ENCODE assay signal across 23 cellular contexts in genomic region chr10:102463983-102464382, GRCh38. TPM values are rescaled to one million over a fixed set of nuclear protein-coding genes. Genes with fewer than 3 reads are reported as not detected.
DNase-seq lines count a peak whose midpoint lies in the region; ATAC-seq and TF ChIP-seq lines count a peak whose summit lies in the region.
"Had no signal": no experiment of that assay in that cellular context is flagged by ENCODE, and none has a peak within 500 bp of the region (broad histone marks: within the 10 kb centered on the region; RNA-seq: fewer than 3 reads in every experiment).

No MANE protein-coding gene starts in this region.

- 100% methylated on average over 2 to 4 of the region's 10 CpGs for WGBS in gastroesophageal sphincter (ENCODE audit: low coverage in 1 of 2), 2 donors

- H3K27ac Mint-ChIP-seq in stimulated activated naive CD8-positive, alpha-beta T cell treated with anti-CD3 and anti-CD28 coated beads, Interleukin-15, Interleukin-2, amounts not matched to agents 100 ng/mL and 50 ng/mL, for 24 hours: peak overlapping the region; percentile 26

- no peak for TF ChIP-seq EP300 in gastroesophageal sphincter (IDR thresholded peaks at IDR 0.05)

- H3K4me1 ChIP-seq in iPS-20b (ENCODE audit: insufficient read depth, low read length) (peaks cover 15% of the 10 kb centered on the region), gastroesophageal sphincter (peaks cover 0 to 33% (median 12%) of the 10 kb centered on the region in 3 donors)

- no peak overlapping the region for H3K4me3 Mint-ChIP-seq in stimulated activated naive CD8-positive, alpha-beta T cell treated with anti-CD3 and anti-CD28 coated beads, Interleukin-15, Interleukin-2, amounts not matched to agents 100 ng/mL and 50 ng/mL, for 24 hours

- DNase-seq in stimulated activated naive CD8-positive, alpha-beta T cell treated with anti-CD3 and anti-CD28 coated beads, Interleukin-15, Interleukin-2, amounts not matched to agents 100 U/mL and 50 U/mL, for 24 hours: no peak
- DNase-seq in Ammon's horn (ENCODE audit: low spot score) (no peak), HuH-7.5 (ENCODE audit: low spot score) (no peak)
- DNase-seq: DMS 273 treated with DMSO at 0.1 percent for 48 hours, DND-41, GDM1, Kasumi-1, MG63, NCI-H1048, NCI-H1436, NCI-H1930, NCI-H345, SJCRH30 had no signal

- no peaks in the 10 kb centered on the region for H3K9me3 Mint-ChIP-seq in stimulated activated naive CD8-positive, alpha-beta T cell treated with anti-CD3 and anti-CD28 coated beads, Interleukin-15, Interleukin-2, amounts not matched to agents 100 ng/mL and 50 ng/mL, for 24 hours
- H3K9me3 Mint-ChIP-seq: IgD-negative memory B cell had no signal

- peaks cover 6% of the 10 kb centered on the region for H3K36me3 Mint-ChIP-seq in stimulated activated naive CD8-positive, alpha-beta T cell treated with anti-CD3 and anti-CD28 coated beads, Interleukin-15, Interleukin-2, amounts not matched to agents 100 ng/mL and 50 ng/mL, for 24 hours (ENCODE audit: low read depth)

- H3K27ac ChIP-seq in VCaP: peak overlapping the region; percentile 93
- no peak overlapping the region for H3K27ac ChIP-seq in iPS-20b (ENCODE audit: low read length)
- no peak overlapping the region for H3K27ac ChIP-seq in gastroesophageal sphincter
- H3K27ac ChIP-seq: C4-2B, HL-60, SJCRH30 had no signal

- H3K27me3 ChIP-seq in iPS-20b (ENCODE audit: insufficient read depth, low read length): peaks cover 25% of the 10 kb centered on the region
- no peaks in the 10 kb centered on the region for H3K27me3 ChIP-seq in gastroesophageal sphincter
- H3K27me3 ChIP-seq: MG63, SJCRH30 had no signal

- peak overlapping the region; percentile 89; the same call in 1 of the 2 replicates for H3K4me3 ChIP-seq in iPS-20b (ENCODE audit: low read length)
- no peak overlapping the region for H3K4me3 ChIP-seq in gastroesophageal sphincter
- H3K4me3 ChIP-seq: MG63, SJCRH30 had no signal

- no peak for ATAC-seq in stimulated activated naive CD8-positive, alpha-beta T cell treated with anti-CD3 and anti-CD28 coated beads, Interleukin-15, Interleukin-2, amounts not matched to agents 100 U/mL and 50 U/mL, for 24 hours
- ATAC-seq in gastroesophageal sphincter: no peak
- ATAC-seq in GM18511 (IDR thresholded peaks at IDR 0.05; ENCODE audit: unreplicated experiment): no peak
- ATAC-seq: Panc1 had no signal

- no peaks in the 10 kb centered on the region for H3K27me3 Mint-ChIP-seq in stimulated activated naive CD8-positive, alpha-beta T cell treated with anti-CD3 and anti-CD28 coated beads, Interleukin-15, Interleukin-2, amounts not matched to agents 100 ng/mL and 50 ng/mL, for 24 hours
- H3K27me3 Mint-ChIP-seq: IgD-negative memory B cell had no signal

- no peaks in the 10 kb centered on the region for H3K36me3 ChIP-seq in iPS-20b (ENCODE audit: insufficient read depth, low read depth, low read length)
- H3K36me3 ChIP-seq in gastroesophageal sphincter: peaks cover 0 to 2% of the 10 kb centered on the region in 2 donors
- H3K36me3 ChIP-seq: MG63, SJCRH30 had no signal

- H3K4me1 Mint-ChIP-seq in stimulated activated naive CD8-positive, alpha-beta T cell treated with anti-CD3 and anti-CD28 coated beads, Interleukin-15, Interleukin-2, amounts not matched to agents 100 ng/mL and 50 ng/mL, for 24 hours (ENCODE audit: low read depth): peaks cover 37% of the 10 kb centered on the region

- no peak for TF ChIP-seq POLR2A in gastroesophageal sphincter (IDR thresholded peaks at IDR 0.05)

- no peaks in the 10 kb centered on the region for H3K9me3 ChIP-seq in iPS-20b (ENCODE audit: insufficient read depth, low read depth, low read length)
- no peaks in the 10 kb centered on the region for H3K9me3 ChIP-seq in gastroesophageal sphincter
- H3K9me3 ChIP-seq: MG63, SJCRH30 had no signal

- peak overlapping the region; percentile 66; the same call in 1 of the 2 replicates for H3K9ac ChIP-seq in iPS-20b (ENCODE audit: low read depth, low read length)

- TF ChIP-seq CTCF in VCaP (conservative IDR thresholded peaks at IDR 0.05) (no peak), gastroesophageal sphincter (IDR thresholded peaks at IDR 0.05) (no peak)

RNA-seq across cellular contexts. Expression of gene C10orf95, which starts 12.6 kb away (rescaled TPM):
- total RNA-seq in gastroesophageal sphincter: not detected
- total RNA-seq: H4 had no signal

RNA-seq across cellular contexts. Expression of gene CUEDC2, which starts 31.6 kb away (rescaled TPM):
- total RNA-seq in gastroesophageal sphincter: 10 to 100 TPM; 61.4 to 84.3 (median 67.5) TPM

RNA-seq across cellular contexts. Expression of gene ACTR1A, which starts 38.5 kb away (rescaled TPM):
- 100 to 1,000 TPM; 157 to 221 (median 179) TPM for total RNA-seq in gastroesophageal sphincter

RNA-seq across cellular contexts. Expression of gene SUFU, which starts 39.8 kb away (rescaled TPM):
- total RNA-seq in gastroesophageal sphincter: 1 to 10 TPM; 5.3 to 10.0 (median 8.6) TPM

RNA-seq across cellular contexts. Expression of gene FBXL15, which starts 43.3 kb away (rescaled TPM):
- 10 to 100 TPM; 18.6 to 41.9 (median 26.1) TPM for total RNA-seq in gastroesophageal sphincter
